1 cellular context compared by ENCODE assay signal in genomic region chr22:41050873-41051272, GRCh38.
TF ChIP-seq lines count a peak whose summit lies in the region.

No MANE protein-coding gene starts in this region.

TF ChIP-seq in H1, 55 proteins besides CTCF, POLR2A, EP300 and RAD21:
- no peak for TF ChIP-seq YY1 (IDR thresholded peaks at IDR 0.05; ENCODE audit: low read depth, low read length)
- 0 out of 2 replicates have a peak, but pooled peaks have one; percentile 28 for TF ChIP-seq TEAD4 (IDR thresholded peaks at IDR 0.05; ENCODE audit: low read depth, low read length)
